In genomic region chr11:68460741-68461283, GRCh38 we compare ENCODE assay signal across 8 cellular contexts. TPM values are rescaled to one million over a fixed set of nuclear protein-coding genes. Genes with fewer than 3 reads are reported as not detected.
DNase-seq lines count a peak whose midpoint lies in the region; ATAC-seq and TF ChIP-seq lines count a peak whose summit lies in the region.

TSS of gene PPP6R3 (plus strand) at chr11:68460752. CDS start at chr11:68537665, 76,913 bp downstream.

- H3K4me3 ChIP-seq in fibroblast of the aortic adventitia (ENCODE audit: low read depth, low read length): peak within 1 kb of the TSS; percentile 78

- H3K4me1 Mint-ChIP-seq in T-cell: peaks cover 46 to 51% (median 47%) of the 10 kb centered on the region in 3 donors

- DNase-seq in NCI-H1436 (lab: John Stamatoyannopoulos, UW) (peak; percentile 46), NCI-H1436 treated with DMSO at 0.1 percent for 48 hours (lab: John Stamatoyannopoulos, UW) (no peak), T-cell (peak in 1 of 34 experiments; percentile 4), fibroblast of the aortic adventitia (ENCODE audit: low read depth) (no peak), occipital lobe (lab: John Stamatoyannopoulos, UW) (no peak), NCI-H1417 treated with DMSO at 0.1 percent for 48 hours (lab: John Stamatoyannopoulos, UW) (no peak)

- H3K4me3 Mint-ChIP-seq in T-cell: peak within 1 kb of the TSS; percentile 78 to 93 (median 92)

- H3K9me3 Mint-ChIP-seq in T-cell: no peaks in the 10 kb centered on the region

- peak within 1 kb of the TSS; percentile 95 to 97 for H3K27ac Mint-ChIP-seq in T-cell

- CTCF ChIA-PET in T-cell (lab: Charles Lee): no interaction called here

- POLR2A ChIA-PET in T-cell (lab: Charles Lee): interaction anchor here (0.6 to 1.0 kb wide), 6 partner anchors 9 to 1747 kb away, joined by 3 to 8 read pairs (median 5); no protein-coding TSS in a partner anchor

- H3K36me3 Mint-ChIP-seq in T-cell: peaks cover 8% of the 10 kb centered on the region

- no peak for TF ChIP-seq CTCF in fibroblast of the aortic adventitia (IDR thresholded peaks at IDR 0.05; ENCODE audit: insufficient read depth, low read length)

- H3K27me3 Mint-ChIP-seq in T-cell: no peaks in the 10 kb centered on the region

- peak; percentile 26 for ATAC-seq in HG02943 (IDR thresholded peaks at IDR 0.05; ENCODE audit: low read depth, unreplicated experiment)
- ATAC-seq in T-cell (replicated peaks in 1 of 4): peak in 3 of 4 experiments; percentile 32 to 46 (median 33)
- no peak for ATAC-seq in HG02798 (IDR thresholded peaks at IDR 0.05; ENCODE audit: poor library complexity, unreplicated experiment)

RNA-seq across cellular contexts. Expression of gene PPP6R3, which starts in this region (rescaled TPM):
- total RNA-seq in T-cell (100 to 1,000 TPM; 106 to 147 (median 118) TPM), fibroblast of the aortic adventitia (ENCODE audit: low replicate concordance) (98.2 and 119 TPM in 2 replicates), occipital lobe (152 TPM)
